25 cellular contexts compared by ENCODE assay signal in the genomic region with DNA sequence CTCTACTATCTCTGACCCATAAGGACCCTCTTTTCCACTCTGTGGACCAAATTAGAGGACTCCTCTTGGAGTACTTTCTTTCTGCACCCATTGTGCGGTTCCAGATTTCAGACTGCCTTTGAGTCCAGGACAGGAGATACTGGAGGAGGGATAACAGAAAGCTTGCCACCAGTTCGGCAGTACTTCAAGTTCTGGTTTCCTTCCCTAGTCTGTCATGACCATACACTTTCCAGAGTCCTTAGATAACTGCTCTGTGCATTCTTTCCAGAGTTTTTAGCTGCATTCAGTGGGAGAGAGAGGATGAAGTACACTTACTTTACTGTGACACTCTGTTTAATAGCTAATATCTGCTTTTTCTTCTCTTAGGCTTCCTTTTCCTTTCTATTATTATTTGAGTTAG.
"Had no signal": no experiment of that assay in that cellular context is flagged by ENCODE, and none has a peak within 500 bp of the region (broad histone marks: within the 10 kb centered on the region; RNA-seq: fewer than 3 reads in every experiment).

No MANE protein-coding gene starts in this region.

- H3K4me3 Mint-ChIP-seq: mesothelial cell of epicardium; naive thymus-derived CD4-positive, alpha-beta T cell; nephron; neural progenitor cell; stimulated activated memory B cell treated with anti-CD40 and anti-IgM and Interleukin-4, amounts not matched to agents 10 μg/mL and 1 μg/mL and 100 μg/mL, for 72 hours; type B pancreatic cell had no signal

- H3K27ac Mint-ChIP-seq: mesothelial cell of epicardium; naive thymus-derived CD4-positive, alpha-beta T cell; nephron; neural progenitor cell; progenitor cell of endocrine pancreas; stimulated activated memory B cell treated with anti-CD40 and anti-IgM and Interleukin-4, amounts not matched to agents 10 μg/mL and 1 μg/mL and 100 μg/mL, for 72 hours; type B pancreatic cell had no signal

- H3K9me3 ChIP-seq: mucosa of descending colon, spleen, testis, tibial artery had no signal

- H3K27me3 Mint-ChIP-seq: progenitor cell of endocrine pancreas; stimulated activated memory B cell treated with anti-CD40 and anti-IgM and Interleukin-4, amounts not matched to agents 10 μg/mL and 1 μg/mL and 100 μg/mL, for 72 hours; type B pancreatic cell had no signal

- H3K4me3 ChIP-seq: lung, mucosa of descending colon, neural progenitor cell, spleen, testis, tibial artery had no signal

- H3K27ac ChIP-seq: foreskin keratinocyte, neural progenitor cell, parathyroid adenoma, spleen, testis, tibial artery had no signal

- H3K4me1 Mint-ChIP-seq: naive thymus-derived CD4-positive, alpha-beta T cell; nephron; stimulated activated memory B cell treated with anti-CD40 and anti-IgM and Interleukin-4, amounts not matched to agents 10 μg/mL and 1 μg/mL and 100 μg/mL, for 72 hours had no signal

- DNase-seq: caudate nucleus; cerebellar nuclear complex; cortex of kidney; effector CD4-positive, alpha-beta T cell; foreskin keratinocyte; glutamatergic neuron; kidney; left colon; mesenchymal stem cell; mucosa of descending colon; naive thymus-derived CD4-positive, alpha-beta T cell; spleen; stimulated activated CD4-positive, alpha-beta T cell treated with anti-CD3 and anti-CD28 coated beads, Interleukin-4, amount 100 ng/mL, for 4 hours; stimulated activated naive CD8-positive, alpha-beta T cell treated with anti-CD3 and anti-CD28 coated beads, Interleukin-15, Interleukin-2, amounts not matched to agents 100 U/mL and 50 U/mL, for 24 hours; substantia nigra; testis; tibial artery had no signal

- H3K36me3 ChIP-seq: neural progenitor cell, spleen, tibial artery had no signal

- H3K4me1 ChIP-seq: parathyroid adenoma, spleen, testis, tibial artery had no signal

- H3K36me3 Mint-ChIP-seq: mesothelial cell of epicardium; naive thymus-derived CD4-positive, alpha-beta T cell; neural progenitor cell; stimulated activated memory B cell treated with anti-CD40 and anti-IgM and Interleukin-4, amounts not matched to agents 10 μg/mL and 1 μg/mL and 100 μg/mL, for 72 hours; type B pancreatic cell had no signal

- H3K27me3 ChIP-seq: foreskin keratinocyte, neural progenitor cell, spleen, testis, tibial artery had no signal

- H3K9me3 Mint-ChIP-seq: mesothelial cell of epicardium; naive thymus-derived CD4-positive, alpha-beta T cell; nephron; neural progenitor cell; stimulated activated memory B cell treated with anti-CD40 and anti-IgM and Interleukin-4, amounts not matched to agents 10 μg/mL and 1 μg/mL and 100 μg/mL, for 72 hours had no signal
